ENCODE assay signal across 25 cellular contexts in genomic region chr21:42041246-42041645, GRCh38. TPM values are rescaled to one million over a fixed set of nuclear protein-coding genes. Genes with fewer than 3 reads are reported as not detected.
DNase-seq lines count a peak whose midpoint lies in the region; TF ChIP-seq lines count a peak whose summit lies in the region.
"Had no signal": no experiment of that assay in that cellular context is flagged by ENCODE, and none has a peak within 500 bp of the region (broad histone marks: within the 10 kb centered on the region; RNA-seq: fewer than 3 reads in every experiment).

No MANE protein-coding gene starts in this region.

- H3K4me1 ChIP-seq in mesodermal cell (ENCODE audit: control insufficient read depth, insufficient read depth, low read length, poor library complexity, severe bottlenecking): peaks cover 24% of the 10 kb centered on the region
- peaks cover 7% of the 10 kb centered on the region for H3K4me1 ChIP-seq in smooth muscle cell (ENCODE audit: low read depth)
- no peaks in the 10 kb centered on the region for H3K4me1 ChIP-seq in MM.1S (ENCODE audit: low read length)

- no peak for DNase-seq in HFFc6
- DNase-seq in brain microvascular endothelial cell: no peak
- no peak for DNase-seq in smooth muscle cell (lab: John Stamatoyannopoulos, UW; ENCODE audit: unreplicated experiment)
- no peak for DNase-seq in stimulated activated CD4-positive, alpha-beta T cell treated with anti-CD3 and anti-CD28 coated beads, Interleukin-12 subunit alpha, Interleukin-12 subunit beta, amount 100 ng/mL, for 4 hours
- no peak for DNase-seq in GM13976 (ENCODE audit: low spot score)
- DNase-seq in MM.1S: no peak
- DNase-seq: activated CD8-positive, alpha-beta T cell treated with anti-CD3 and anti-CD28 coated beads, Interleukin-2, amount 10 ng/mL, durations not matched to agents 7 days and 5 days; activated naive CD4-positive, alpha-beta T cell; activated T-cell treated with anti-CD3 and anti-CD28 coated beads, Interleukin-2, amount 50 U/mL, for 24 hours; amygdala; caudate nucleus; DMS 273 treated with DMSO at 0.1 percent for 48 hours; head of caudate nucleus; NCI-H1436; NCI-H2171; NCI-H526; RPMI8226; stimulated activated CD8-positive, alpha-beta memory T cell treated with anti-CD3 and anti-CD28 coated beads, Interleukin-4, amount 100 ng/mL, for 48 hours had no signal

- no peak for TF ChIP-seq CTCF in HFFc6 (IDR thresholded peaks at IDR 0.05)
- no peak for TF ChIP-seq CTCF in brain microvascular endothelial cell (IDR thresholded peaks at IDR 0.05; ENCODE audit: low read depth, low read length, missing control alignments)
- TF ChIP-seq CTCF in smooth muscle cell (IDR thresholded peaks at IDR 0.05; ENCODE audit: borderline replicate concordance, insufficient read depth, poor library complexity, severe bottlenecking): no peak
- no peak for TF ChIP-seq CTCF in GM13976 (IDR thresholded peaks at IDR 0.05; ENCODE audit: borderline replicate concordance, control extremely low read depth, extremely low read depth, insufficient read depth, missing control alignments)
- no peak for TF ChIP-seq CTCF in MM.1S (IDR thresholded peaks at IDR 0.05; ENCODE audit: low read length)

- H3K9me3 Mint-ChIP-seq in HFFc6: peaks cover 4% of the 10 kb centered on the region; the same call in 1 of the 2 replicates
- H3K9me3 Mint-ChIP-seq: activated T-cell treated with anti-CD3 and anti-CD28 coated beads, Interleukin-2, amount 50 U/mL, for 24 hours had no signal

- no peaks in the 10 kb centered on the region; the same call in 1 of the 2 replicates for H3K27me3 Mint-ChIP-seq in HFFc6 (ENCODE audit: insufficient read depth)
- H3K27me3 Mint-ChIP-seq: activated T-cell treated with anti-CD3 and anti-CD28 coated beads, Interleukin-2, amount 50 U/mL, for 24 hours had no signal

- no peaks in the 10 kb centered on the region for H3K79me2 ChIP-seq in smooth muscle cell (ENCODE audit: low read depth)
- no peaks in the 10 kb centered on the region for H3K79me2 ChIP-seq in MM.1S (ENCODE audit: low read length)

- H3K4me3 ChIP-seq in brain microvascular endothelial cell (ENCODE audit: low read depth, low read length) (no peak overlapping the region), mesodermal cell (ENCODE audit: extremely low read depth, insufficient read depth, low read length, poor library complexity, severe bottlenecking) (no peak overlapping the region), smooth muscle cell (no peak overlapping the region), MM.1S (ENCODE audit: low read length) (no peak overlapping the region)
- H3K4me3 ChIP-seq: GM23338, mucosa of descending colon had no signal

- H3K4me3 Mint-ChIP-seq in HFFc6: peak overlapping the region; percentile 44; the same call in 1 of the 2 replicates
- H3K4me3 Mint-ChIP-seq: activated CD8-positive, alpha-beta T cell treated with anti-CD3 and anti-CD28 coated beads, Interleukin-2, amount 10 ng/mL, durations not matched to agents 7 days and 5 days; activated T-cell treated with anti-CD3 and anti-CD28 coated beads, Interleukin-2, amount 50 U/mL, for 24 hours; GM23338 had no signal

- H4K20me1 ChIP-seq in smooth muscle cell (ENCODE audit: low read depth) (no peaks in the 10 kb centered on the region), MM.1S (ENCODE audit: insufficient read depth, low read length) (no peaks in the 10 kb centered on the region)

- no peak overlapping the region for H2AFZ ChIP-seq in smooth muscle cell (ENCODE audit: low read depth)
- H2AFZ ChIP-seq in MM.1S (ENCODE audit: low read length): no peak overlapping the region
- H2AFZ ChIP-seq: GM23338 had no signal

- 96 to 100% methylated on average over 5 to 7 of the region's 7 CpGs for WGBS in mesodermal cell (ENCODE audit: insufficient coverage in 2 of 2), 2 experiments
- 90% methylated on average over 7 of the region's 7 CpGs for WGBS in smooth muscle cell (ENCODE audit: low lambda C conversion rate)

- peaks cover 9% of the 10 kb centered on the region for H3K36me3 Mint-ChIP-seq in HFFc6 (ENCODE audit: low read depth)

- peak overlapping the region; percentile 100 for H3K27ac Mint-ChIP-seq in HFFc6
- H3K27ac Mint-ChIP-seq: activated CD8-positive, alpha-beta T cell treated with anti-CD3 and anti-CD28 coated beads, Interleukin-2, amount 10 ng/mL, durations not matched to agents 7 days and 5 days; activated T-cell treated with anti-CD3 and anti-CD28 coated beads, Interleukin-2, amount 50 U/mL, for 24 hours; GM23338 had no signal

- H3K4me2 ChIP-seq in smooth muscle cell (peak overlapping the region; percentile 41), MM.1S (ENCODE audit: low read depth, low read length) (no peak overlapping the region)
- H3K4me2 ChIP-seq: GM23338 had no signal

- H3K36me3 ChIP-seq in brain microvascular endothelial cell (replicated peaks) (no peaks in the 10 kb centered on the region), mesodermal cell (ENCODE audit: control insufficient read depth, insufficient read depth, low read length) (no peaks in the 10 kb centered on the region), smooth muscle cell (ENCODE audit: low read depth) (no peaks in the 10 kb centered on the region), MM.1S (replicated peaks; ENCODE audit: insufficient read depth, low read length) (no peaks in the 10 kb centered on the region)
- H3K36me3 ChIP-seq: neutrophil had no signal

- H3K27ac ChIP-seq in brain microvascular endothelial cell: peak overlapping the region; percentile 96
- peak overlapping the region; percentile 88 for H3K27ac ChIP-seq in mesodermal cell (ENCODE audit: low read depth, low read length, severe bottlenecking)
- H3K27ac ChIP-seq in smooth muscle cell (ENCODE audit: low read depth): peak overlapping the region; percentile 99
- H3K27ac ChIP-seq in MM.1S (ENCODE audit: low read length): no peak overlapping the region
- H3K27ac ChIP-seq: neutrophil had no signal

- H3K9ac ChIP-seq in smooth muscle cell (ENCODE audit: low read depth): peak overlapping the region; percentile 96
- H3K9ac ChIP-seq in MM.1S (ENCODE audit: low read length): no peak overlapping the region

- H3K27me3 ChIP-seq in brain microvascular endothelial cell (replicated peaks) (no peaks in the 10 kb centered on the region), smooth muscle cell (ENCODE audit: low read depth) (no peaks in the 10 kb centered on the region), MM.1S (replicated peaks; ENCODE audit: insufficient read depth, low read length) (no peaks in the 10 kb centered on the region)
- H3K27me3 ChIP-seq: neutrophil had no signal

- H3F3A ChIP-seq in smooth muscle cell (ENCODE audit: low read depth) (peaks cover 7% of the 10 kb centered on the region), MM.1S (ENCODE audit: insufficient read depth, low read length) (no peaks in the 10 kb centered on the region)

- H3K9me3 ChIP-seq in mesodermal cell (ENCODE audit: control insufficient read depth, low read length) (no peaks in the 10 kb centered on the region), smooth muscle cell (replicated peaks; ENCODE audit: low read depth) (no peaks in the 10 kb centered on the region), MM.1S (replicated peaks; ENCODE audit: insufficient read depth, low read length) (no peaks in the 10 kb centered on the region)
- H3K9me3 ChIP-seq: mucosa of descending colon, neutrophil had no signal

- H3K9me2 ChIP-seq in MM.1S (replicated peaks; ENCODE audit: insufficient read depth, low read length): no peaks in the 10 kb centered on the region

- in situ Hi-C loops in brain microvascular endothelial cell (cut with HindIII; ENCODE audit: low pct_ligation_motif_present, low sequenced_read_pairs): no loop called here
- in situ Hi-C loops in GM13976 (cut with MboI; ENCODE audit: low sequenced_read_pairs, unreplicated experiment): no loop called here

- H3K4me1 Mint-ChIP-seq in HFFc6 (ENCODE audit: low read depth): peaks cover 38% of the 10 kb centered on the region

RNA-seq across cellular contexts. Expression of gene UMODL1, which starts 29.9 kb away (rescaled TPM):
- not detected for total RNA-seq in HFFc6 (2021; fragmentation: NEBNext Ultra II Directional; extraction: Animal tissue kit (Norgen Biotek cat#: 25700))
- polyA plus RNA-seq in mesodermal cell (2013, experiment 1 of 2): not detected
- polyA plus RNA-seq in mesodermal cell (2013, experiment 2 of 2): not detected
- not detected in 2 replicates for total RNA-seq in smooth muscle cell
- polyA plus RNA-seq in smooth muscle cell: 0.14 TPM in 1 of 2 replicates, not detected in the other
- total RNA-seq: activated CD8-positive, alpha-beta T cell treated with anti-CD3 and anti-CD28 coated beads, Interleukin-2, amount 10 ng/mL, durations not matched to agents 7 days and 5 days; dermis microvascular lymphatic vessel endothelial cell; GM23338; HepG2; ureter had no signal
- polyA plus RNA-seq: GM23338, HepG2 had no signal

RNA-seq across cellular contexts. Expression of gene ZBTB21, which starts 31.1 kb away (rescaled TPM):
- total RNA-seq in HFFc6 (2021; fragmentation: NEBNext Ultra II Directional; extraction: Animal tissue kit (Norgen Biotek cat#: 25700)): 10 to 100 TPM; 16.6 to 19.5 (median 18.9) TPM
- 8.5 TPM for polyA plus RNA-seq in mesodermal cell (2013, experiment 1 of 2)
- polyA plus RNA-seq in mesodermal cell (2013, experiment 2 of 2): 8.7 TPM
- 22.5 and 24.1 TPM in 2 replicates for total RNA-seq in smooth muscle cell
- 6.2 and 8.4 TPM in 2 replicates for polyA plus RNA-seq in smooth muscle cell
